ENCODE assay signal across 9 cellular contexts in genomic region chr14:22333408-22334274, GRCh38.
A peak's percentile ranks its signal among the peaks of the same experiment; 100 is the strongest.
DNase-seq lines count a peak whose midpoint lies in the region; ATAC-seq and TF ChIP-seq lines count a peak whose summit lies in the region.
"Had no signal": no experiment of that assay in that cellular context is flagged by ENCODE, and none has a peak within 500 bp of the region (broad histone marks: within the 10 kb centered on the region; RNA-seq: fewer than 3 reads in every experiment).

No MANE protein-coding gene starts in this region.

- H3K9me3 ChIP-seq in HUES6 (ENCODE audit: control insufficient read depth, insufficient read depth, low read depth, low read length), result peaks cover 19% of the 10 kb centered on the region
- peaks cover 0 to 9% (median 0%) of the 10 kb centered on the region in 3 donors for H3K9me3 ChIP-seq in tibial artery

- DNase-seq in CD1c-positive myeloid dendritic cell (ENCODE audit: extremely low spot score) (peak; percentile 15), left kidney (ENCODE audit: low read depth, low spot score) (peak; percentile 36), tibial artery (no peak)
- DNase-seq: cerebellar nuclear complex had no signal

- peak overlapping the region; percentile 18; the same call in 1 of the 2 replicates for H3K4me3 ChIP-seq in HUES6 (ENCODE audit: low read depth, low read length)
- no peak overlapping the region for H3K4me3 ChIP-seq in tibial artery

- no peak for TF ChIP-seq CTCF in tibial artery (IDR thresholded peaks at IDR 0.05)

- H3K4me1 ChIP-seq in HUES6 (ENCODE audit: control insufficient read depth, insufficient read depth, low read length) (peaks cover 32% of the 10 kb centered on the region), tibial artery (peaks cover 0 to 5% (median 2%) of the 10 kb centered on the region in 4 donors)

- H3K36me3 ChIP-seq in HUES6 (ENCODE audit: control insufficient read depth, insufficient read depth, low read length) (no peaks in the 10 kb centered on the region), tibial artery (no peaks in the 10 kb centered on the region)

- H3K9ac ChIP-seq in HUES6 (ENCODE audit: low read length), result peak overlapping the region; percentile 31

- no peaks in the 10 kb centered on the region for H3K27me3 ChIP-seq in HUES6 (ENCODE audit: control insufficient read depth, insufficient read depth, low read length)
- no peaks in the 10 kb centered on the region for H3K27me3 ChIP-seq in tibial artery

- H3K27ac ChIP-seq in HUES6 (ENCODE audit: low read depth, low read length), result peak overlapping the region; percentile 84
- peak overlapping the region; percentile 65 for H3K27ac ChIP-seq in angular gyrus (ENCODE audit: low read depth, low read length)
- H3K27ac ChIP-seq in tibial artery, result no peak overlapping the region

- intact Hi-C loops in tibial artery (cut with DNase I; ENCODE audit: low total_unique reads), result no loop called here

- ATAC-seq in GM18858 (IDR thresholded peaks at IDR 0.05; ENCODE audit: unreplicated experiment), result no peak
- no peak for ATAC-seq in GM21526 (IDR thresholded peaks at IDR 0.05; ENCODE audit: low FRiP score, unreplicated experiment)
- ATAC-seq in GM21381 (IDR thresholded peaks at IDR 0.05; ENCODE audit: unreplicated experiment), result no peak

Comparison
In these comparisons a context has a peak if more than half of its experiments do, and no peak if none do; other contexts are left out.
1. DNase-seq: peak in CD1c-positive myeloid dendritic cell (single experiment) and left kidney (single experiment); none in tibial artery (0 of 2).
2. H3K27ac ChIP-seq: peak in HUES6 (single experiment) and angular gyrus (single experiment); none in tibial artery (0 of 2).